In the genomic region with DNA sequence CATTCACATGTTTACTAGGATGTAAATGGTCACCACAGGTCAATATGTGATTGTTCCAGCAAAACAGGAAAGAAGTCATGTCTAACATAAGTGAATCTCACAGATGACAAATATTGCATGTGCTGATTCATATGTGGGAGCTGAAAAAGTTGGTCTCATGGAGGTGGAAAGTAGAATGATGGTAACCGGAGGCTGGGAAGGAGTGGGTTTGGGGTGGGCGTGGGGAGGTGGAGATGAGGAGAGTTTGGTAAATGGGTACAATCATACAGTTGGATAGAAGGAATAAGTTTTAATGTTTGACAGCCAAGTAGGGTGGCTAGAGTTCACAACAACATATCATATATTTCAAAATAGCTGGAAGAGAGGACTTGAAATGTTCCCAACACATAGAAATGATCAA, we compare ENCODE assay signal across 9 cellular contexts.
"Had no signal": no experiment of that assay in that cellular context is flagged by ENCODE, and none has a peak within 500 bp of the region (broad histone marks: within the 10 kb centered on the region; RNA-seq: fewer than 3 reads in every experiment).

No MANE protein-coding gene starts in this region.

- H3K9me3 ChIP-seq: HAP-1 had no signal

- H2AFZ ChIP-seq: GM23248, GM23338 had no signal

- H3K4me3 Mint-ChIP-seq: GM23338, H9, HFFc6 had no signal

- H3K36me3 ChIP-seq: HAP-1 had no signal

- DNase-seq: GM23248, GOT3, H7, H9, HCEC 1CT, HFFc6 had no signal

- H3K9me3 Mint-ChIP-seq: GM23338, H9, HFFc6 had no signal

- H3K4me1 ChIP-seq: HAP-1 had no signal

- H3K27ac ChIP-seq: GM23248 had no signal

- ATAC-seq: GM23338, HCT116 had no signal

- H3K9ac ChIP-seq: GM23248 had no signal

- H3K4me3 ChIP-seq: GM23248, GM23338, HAP-1 had no signal

- H3K27ac Mint-ChIP-seq: GM23338, HFFc6 had no signal

- H3K4me2 ChIP-seq: GM23338 had no signal
